ENCODE assay signal across 8 cellular contexts in genomic region chr14:99430491-99430890, GRCh38. TPM values are rescaled to one million over a fixed set of nuclear protein-coding genes. Genes with fewer than 3 reads are reported as not detected.
DNase-seq lines count a peak whose midpoint lies in the region; ATAC-seq and TF ChIP-seq lines count a peak whose summit lies in the region.

No MANE protein-coding gene starts in this region.

- peaks cover 58% of the 10 kb centered on the region for H3K36me3 Mint-ChIP-seq in activated naive CD8-positive, alpha-beta T cell treated with anti-CD3 and anti-CD28 coated beads for 36 hours

- H3K4me3 Mint-ChIP-seq in activated naive CD8-positive, alpha-beta T cell treated with anti-CD3 and anti-CD28 coated beads for 36 hours, result no peak overlapping the region

- H3K4me3 ChIP-seq in lower lobe of right lung (no peak overlapping the region), SJCRH30 (no peak overlapping the region)

- H3K27me3 ChIP-seq in lower lobe of right lung (ENCODE audit: low read depth) (no peaks in the 10 kb centered on the region), SJCRH30 (no peaks in the 10 kb centered on the region)

- H3K4me1 Mint-ChIP-seq in activated naive CD8-positive, alpha-beta T cell treated with anti-CD3 and anti-CD28 coated beads for 36 hours, result peaks cover 9% of the 10 kb centered on the region

- H3K4me1 ChIP-seq in lower lobe of right lung (peaks cover 5% of the 10 kb centered on the region), SJCRH30 (peaks cover 15% of the 10 kb centered on the region)

- peak; percentile 28 for DNase-seq in NCI-H2171 treated with DMSO at 0.1 percent for 48 hours (lab: John Stamatoyannopoulos, UW)
- no peak for DNase-seq in NCI-H2171 (lab: John Stamatoyannopoulos, UW)
- peak; percentile 12 for DNase-seq in activated naive CD8-positive, alpha-beta T cell treated with anti-CD3 and anti-CD28 coated beads for 36 hours
- DNase-seq in lower lobe of right lung, result peak; percentile 56
- no peak for DNase-seq in DMS79 treated with DMSO at 0.1 percent for 48 hours (lab: John Stamatoyannopoulos, UW)
- DNase-seq in retina, result no peak
- DNase-seq in SJCRH30, result no peak

- H3K27ac Mint-ChIP-seq in activated naive CD8-positive, alpha-beta T cell treated with anti-CD3 and anti-CD28 coated beads for 36 hours, result no peak overlapping the region

- peak; percentile 70 for ATAC-seq in HG03135 (IDR thresholded peaks at IDR 0.05; ENCODE audit: unreplicated experiment)
- peak; percentile 73 to 79 for ATAC-seq in lower lobe of right lung

- H3K36me3 ChIP-seq in lower lobe of right lung, result peaks cover 36% of the 10 kb centered on the region
- peaks cover 12% of the 10 kb centered on the region; the same call in 1 of the 2 replicates for H3K36me3 ChIP-seq in SJCRH30

- intact Hi-C loops in lower lobe of right lung (cut with DNase I), result no loop called here

- peaks cover 7% of the 10 kb centered on the region for H3K9me3 Mint-ChIP-seq in activated naive CD8-positive, alpha-beta T cell treated with anti-CD3 and anti-CD28 coated beads for 36 hours

- no peaks in the 10 kb centered on the region for H3K27me3 Mint-ChIP-seq in activated naive CD8-positive, alpha-beta T cell treated with anti-CD3 and anti-CD28 coated beads for 36 hours

- H3K27ac ChIP-seq in lower lobe of right lung (no peak overlapping the region), SJCRH30 (no peak overlapping the region)

- H3K9me3 ChIP-seq in lower lobe of right lung (no peaks in the 10 kb centered on the region), SJCRH30 (replicated peaks) (no peaks in the 10 kb centered on the region)

- peak; percentile 33 for TF ChIP-seq CTCF in lower lobe of right lung (IDR thresholded peaks at IDR 0.05)

RNA-seq across cellular contexts. Expression of gene SETD3, which starts 50.2 kb away (rescaled TPM):
- 10 to 100 TPM; 52.6 to 54.5 TPM for total RNA-seq in activated naive CD8-positive, alpha-beta T cell treated with anti-CD3 and anti-CD28 coated beads for 36 hours
- 78.7 TPM for total RNA-seq in lower lobe of right lung
- 72.6 and 79.4 TPM in 2 replicates for total RNA-seq in SJCRH30 (2014; rRNA removed; shearing (Covaris generic))

RNA-seq across cellular contexts. Expression of gene CCNK, which starts 50.7 kb away (rescaled TPM):
- total RNA-seq in activated naive CD8-positive, alpha-beta T cell treated with anti-CD3 and anti-CD28 coated beads for 36 hours, result 100 to 1,000 TPM; 103 to 108 TPM
- 53.6 TPM for total RNA-seq in lower lobe of right lung
- total RNA-seq in SJCRH30 (2014; rRNA removed; shearing (Covaris generic)), result 17.5 and 18.6 TPM in 2 replicates

Comparison
In these comparisons a context has a peak if more than half of its experiments do, and no peak if none do; other contexts are left out.
1. DNase-seq: peak in NCI-H2171 treated with DMSO at 0.1 percent for 48 hours (single experiment), activated naive CD8-positive, alpha-beta T cell treated with anti-CD3 and anti-CD28 coated beads for 36 hours (single experiment) and lower lobe of right lung (single experiment); none in NCI-H2171 (single experiment), DMS79 treated with DMSO at 0.1 percent for 48 hours (single experiment), retina (single experiment) and SJCRH30 (0 of 2).